In the genomic region with DNA sequence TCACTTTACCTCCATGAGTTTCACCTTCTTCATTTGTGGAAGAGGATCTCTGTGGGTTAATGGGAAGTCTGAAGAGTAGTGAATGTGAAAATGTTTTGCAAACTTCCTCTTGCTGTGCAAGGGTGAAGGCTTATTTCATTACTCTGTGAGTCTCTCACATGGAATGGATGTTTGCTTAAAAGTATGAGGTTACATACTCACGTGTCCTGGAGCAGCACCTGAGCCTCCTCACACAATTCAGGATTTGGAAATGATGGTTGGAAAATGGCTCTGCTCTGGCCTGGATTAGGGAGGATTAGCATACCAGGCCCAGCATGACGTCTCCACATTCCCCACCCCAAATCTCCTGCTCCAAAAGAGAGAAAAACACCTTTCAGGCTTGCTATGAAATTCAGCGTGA, we compare ENCODE assay signal across 17 cellular contexts. TPM values are rescaled to one million over a fixed set of nuclear protein-coding genes. Genes with fewer than 3 reads are reported as not detected.
DNase-seq lines count a peak whose midpoint lies in the region; ATAC-seq and TF ChIP-seq lines count a peak whose summit lies in the region.
"Had no signal": no experiment of that assay in that cellular context is flagged by ENCODE, and none has a peak within 500 bp of the region (broad histone marks: within the 10 kb centered on the region; RNA-seq: fewer than 3 reads in every experiment).

No MANE protein-coding gene starts in this region.

- H3K27me3 Mint-ChIP-seq in activated CD4-positive, alpha-beta T cell treated with anti-CD3 and anti-CD28 coated beads for 36 hours: no peaks in the 10 kb centered on the region
- H3K27me3 Mint-ChIP-seq in WTC11 (ENCODE audit: low read depth): peaks cover 7% of the 10 kb centered on the region; the same call in 1 of the 2 replicates
- H3K27me3 Mint-ChIP-seq in naive thymus-derived CD4-positive, alpha-beta T cell: no peaks in the 10 kb centered on the region
- H3K27me3 Mint-ChIP-seq: activated CD4-positive, alpha-beta T cell treated with anti-CD3 and anti-CD28 coated beads, Interleukin-2, amount 10 ng/mL, durations not matched to agents 7 days and 5 days had no signal

- H3K9me3 ChIP-seq in Loucy (ENCODE audit: insufficient read depth, low read depth, low read length) (no peaks in the 10 kb centered on the region), neutrophil (no peaks in the 10 kb centered on the region), right cardiac atrium (ENCODE audit: control insufficient read depth, low read length) (no peaks in the 10 kb centered on the region)
- H3K9me3 ChIP-seq in naive thymus-derived CD4-positive, alpha-beta T cell (ENCODE audit: control insufficient read depth in 2 of 3, low read length in 3 of 3): no peaks in the 10 kb centered on the region
- H3K9me3 ChIP-seq: colonic mucosa, sigmoid colon, tibial nerve had no signal

- H3K9ac ChIP-seq in Loucy (ENCODE audit: low read depth, low read length, poor library complexity, severe bottlenecking): peak overlapping the region; percentile 8

- peak overlapping the region; percentile 22 for H3K27ac Mint-ChIP-seq in activated CD4-positive, alpha-beta T cell treated with anti-CD3 and anti-CD28 coated beads for 36 hours
- no peak overlapping the region for H3K27ac Mint-ChIP-seq in WTC11
- H3K27ac Mint-ChIP-seq in naive thymus-derived CD4-positive, alpha-beta T cell: peak overlapping the region in 1 of 9 donors; percentile 75
- H3K27ac Mint-ChIP-seq: activated CD4-positive, alpha-beta T cell treated with anti-CD3 and anti-CD28 coated beads, Interleukin-2, amount 10 ng/mL, durations not matched to agents 7 days and 5 days; memory B cell had no signal

- no peaks in the 10 kb centered on the region for H3F3A ChIP-seq in Loucy (ENCODE audit: low read depth)

- H3K4me3 Mint-ChIP-seq in activated CD4-positive, alpha-beta T cell treated with anti-CD3 and anti-CD28 coated beads for 36 hours: no peak overlapping the region
- H3K4me3 Mint-ChIP-seq in WTC11: no peak overlapping the region
- H3K4me3 Mint-ChIP-seq in naive thymus-derived CD4-positive, alpha-beta T cell: peak overlapping the region in 1 of 10 donors; percentile 56
- H3K4me3 Mint-ChIP-seq: activated CD4-positive, alpha-beta T cell treated with anti-CD3 and anti-CD28 coated beads, Interleukin-2, amount 10 ng/mL, durations not matched to agents 7 days and 5 days; memory B cell had no signal

- CTCF ChIA-PET in activated CD4-positive, alpha-beta T cell treated with anti-CD3 and anti-CD28 coated beads for 36 hours (lab: Charles Lee): interaction anchor here (0.6 to 5.8 kb wide), 20 partner anchors 9 to 1549 kb away, joined by 3 to 33 read pairs (median 3); no protein-coding TSS in a partner anchor
- CTCF ChIA-PET in WTC11 (lab: Charles Lee): interaction anchor here (1.0 to 6.6 kb wide), 10 partner anchors 10 to 174 kb away, joined by 3 to 65 read pairs (median 5); no protein-coding TSS in a partner anchor
- CTCF ChIA-PET in naive thymus-derived CD4-positive, alpha-beta T cell (lab: Charles Lee): interaction anchor here (1.1 to 3.1 kb wide), 2 partner anchors 28 to 44 kb away, joined by 5 to 21 read pairs; no protein-coding TSS in a partner anchor

- no peaks in the 10 kb centered on the region for H3K9me2 ChIP-seq in Loucy (replicated peaks; ENCODE audit: low read depth, low read length)

- POLR2A ChIA-PET in activated CD4-positive, alpha-beta T cell treated with anti-CD3 and anti-CD28 coated beads for 36 hours (lab: Charles Lee): interaction anchor here (1.1 kb wide), 1 partner anchor 42 kb away, joined by 4 read pairs; no protein-coding TSS in a partner anchor
- POLR2A ChIA-PET in WTC11 (lab: Charles Lee): no interaction called here
- POLR2A ChIA-PET in naive thymus-derived CD4-positive, alpha-beta T cell (lab: Charles Lee): interaction anchor here (0.8 to 1.2 kb wide), 4 partner anchors 8 to 22 kb away, joined by 3 to 7 read pairs (median 3); no protein-coding TSS in a partner anchor

- peaks cover 16% of the 10 kb centered on the region for H4K20me1 ChIP-seq in Loucy (ENCODE audit: insufficient read depth, low read length, poor library complexity, severe bottlenecking)

- H3K4me3 ChIP-seq in Loucy (ENCODE audit: low read length, poor library complexity, severe bottlenecking) (peak overlapping the region; percentile 29), neutrophil (ENCODE audit: low read depth in 1 of 2, low read length in 1 of 2) (peak overlapping the region; percentile 2 to 10), right cardiac atrium (ENCODE audit: low read length) (no peak overlapping the region)
- H3K4me3 ChIP-seq in naive thymus-derived CD4-positive, alpha-beta T cell (ENCODE audit: low read length): no peak overlapping the region
- H3K4me3 ChIP-seq: colonic mucosa, sigmoid colon, tibial nerve had no signal

- peaks cover 63% of the 10 kb centered on the region for H3K4me1 Mint-ChIP-seq in activated CD4-positive, alpha-beta T cell treated with anti-CD3 and anti-CD28 coated beads for 36 hours
- H3K4me1 Mint-ChIP-seq in WTC11: peaks cover 62% of the 10 kb centered on the region
- peaks cover 9 to 81% (median 28%) of the 10 kb centered on the region in 7 donors for H3K4me1 Mint-ChIP-seq in naive thymus-derived CD4-positive, alpha-beta T cell

- 77% methylated on average over 3 of the region's 3 CpGs for WGBS in right cardiac atrium

- intact Hi-C loops in activated CD4-positive, alpha-beta T cell treated with anti-CD3 and anti-CD28 coated beads for 36 hours (cut with DNase I, micrococcal nuclease): loop anchor here (1.0 to 5.0 kb wide), 2 partner anchors 78 to 134 kb away; no protein-coding TSS in a partner anchor
- intact Hi-C loops in right cardiac atrium (cut with DNase I): no loop called here
- intact Hi-C loops in cardiac septum (cut with DNase I): no loop called here
- intact Hi-C loops in naive thymus-derived CD4-positive, alpha-beta T cell (cut with micrococcal nuclease): loop anchor here (1.0 to 10.0 kb wide), 5 partner anchors 28 to 370 kb away; a partner anchor contains a TSS

- H3K27me3 ChIP-seq in Loucy (ENCODE audit: insufficient read depth, low read length, poor library complexity, severe bottlenecking): no peaks in the 10 kb centered on the region
- H3K27me3 ChIP-seq in neutrophil: no peaks in the 10 kb centered on the region
- H3K27me3 ChIP-seq in right cardiac atrium (ENCODE audit: control insufficient read depth, insufficient read depth): no peaks in the 10 kb centered on the region
- no peaks in the 10 kb centered on the region for H3K27me3 ChIP-seq in naive thymus-derived CD4-positive, alpha-beta T cell (ENCODE audit: control insufficient read depth in 2 of 2, insufficient read depth in 2 of 2, low read length in 2 of 2)
- H3K27me3 ChIP-seq: colonic mucosa had no signal

- H3K9me3 Mint-ChIP-seq in activated CD4-positive, alpha-beta T cell treated with anti-CD3 and anti-CD28 coated beads for 36 hours (ENCODE audit: low read depth): no peaks in the 10 kb centered on the region
- peaks cover 7% of the 10 kb centered on the region; the same call in 1 of the 2 replicates for H3K9me3 Mint-ChIP-seq in WTC11
- H3K9me3 Mint-ChIP-seq in naive thymus-derived CD4-positive, alpha-beta T cell: peaks cover 0 to 4% (median 0%) of the 10 kb centered on the region in 11 donors

- H3K4me2 ChIP-seq in Loucy (ENCODE audit: low read depth, low read length, poor library complexity, severe bottlenecking): peak overlapping the region; percentile 98

- no peak overlapping the region for H2AFZ ChIP-seq in Loucy (ENCODE audit: low read length)

- H3K4me1 ChIP-seq in Loucy (ENCODE audit: insufficient read depth, low read length, poor library complexity, severe bottlenecking) (peaks cover 58% of the 10 kb centered on the region), neutrophil (ENCODE audit: control insufficient read depth in 1 of 2, insufficient read depth in 1 of 2, low read depth in 1 of 2, low read length in 1 of 2) (peaks cover 52 to 69% of the 10 kb centered on the region in 2 experiments), right cardiac atrium (ENCODE audit: control insufficient read depth, insufficient read depth, low read length) (no peaks in the 10 kb centered on the region)
- peaks cover 0 to 7% of the 10 kb centered on the region in 2 donors for H3K4me1 ChIP-seq in naive thymus-derived CD4-positive, alpha-beta T cell (ENCODE audit: control insufficient read depth in 2 of 2, insufficient read depth in 2 of 2, low read length in 2 of 2)
- H3K4me1 ChIP-seq: colonic mucosa had no signal

- H3K36me3 Mint-ChIP-seq in activated CD4-positive, alpha-beta T cell treated with anti-CD3 and anti-CD28 coated beads for 36 hours (ENCODE audit: low read depth): peaks cover 37% of the 10 kb centered on the region
- peaks cover 16% of the 10 kb centered on the region for H3K36me3 Mint-ChIP-seq in WTC11
- peaks cover 0 to 60% (median 6%) of the 10 kb centered on the region in 5 donors for H3K36me3 Mint-ChIP-seq in naive thymus-derived CD4-positive, alpha-beta T cell
- H3K36me3 Mint-ChIP-seq: memory B cell had no signal

- DNase-seq in activated CD4-positive, alpha-beta T cell treated with anti-CD3 and anti-CD28 coated beads for 36 hours: no peak
- DNase-seq in activated CD4-positive, alpha-beta T cell treated with anti-CD3 and anti-CD28 coated beads for 1 hour: no peak
- DNase-seq in WTC11 (ENCODE audit: low spot score) (peak; percentile 23), right cardiac atrium (no peak), cardiac septum (ENCODE audit: low spot score) (no peak)
- no peak for DNase-seq in naive thymus-derived CD4-positive, alpha-beta T cell
- DNase-seq: amygdala; colonic mucosa; NCI-H1105; sigmoid colon; stimulated activated CD4-positive, alpha-beta T cell treated with anti-CD3 and anti-CD28 coated beads, Interleukin-2, amount 100 ng/mL, for 48 hours had no signal

- no peak for ATAC-seq in activated CD4-positive, alpha-beta T cell treated with anti-CD3 and anti-CD28 coated beads for 36 hours
- ATAC-seq in WTC11 (no peak), right cardiac atrium (no peak)
- no peak for ATAC-seq in naive thymus-derived CD4-positive, alpha-beta T cell

- peak overlapping the region; percentile 82 for H3K27ac ChIP-seq in neutrophil
- no peak overlapping the region for H3K27ac ChIP-seq in right cardiac atrium (ENCODE audit: low read length)
- no peak overlapping the region for H3K27ac ChIP-seq in naive thymus-derived CD4-positive, alpha-beta T cell (ENCODE audit: low read depth, low read length)
- H3K27ac ChIP-seq: colonic mucosa, epithelial cell of prostate, sigmoid colon, tibial nerve had no signal

- TF ChIP-seq CTCF in Loucy (conservative IDR thresholded peaks at IDR 0.05; ENCODE audit: low read length) (no peak), WTC11 (IDR thresholded peaks at IDR 0.05) (no peak), neutrophil (IDR thresholded peaks at IDR 0.05) (no peak)

- no peaks in the 10 kb centered on the region for H3K36me3 ChIP-seq in Loucy (ENCODE audit: insufficient read depth, low read length)
- H3K36me3 ChIP-seq in neutrophil: no peaks in the 10 kb centered on the region
- H3K36me3 ChIP-seq in naive thymus-derived CD4-positive, alpha-beta T cell (ENCODE audit: control insufficient read depth in 2 of 3, insufficient read depth in 3 of 3, low read length in 3 of 3): no peaks in the 10 kb centered on the region
- H3K36me3 ChIP-seq: colonic mucosa, sigmoid colon, tibial nerve had no signal

- peaks cover 87% of the 10 kb centered on the region for H3K79me2 ChIP-seq in Loucy (ENCODE audit: insufficient read depth, low read length)

RNA-seq across cellular contexts. Expression of a gene that starts 4.8 kb away (rescaled TPM):
- 10 to 100 TPM; 38.6 to 45.7 TPM for total RNA-seq in activated CD4-positive, alpha-beta T cell treated with anti-CD3 and anti-CD28 coated beads for 36 hours
- total RNA-seq in WTC11 (2021): 22.1 to 31.5 TPM (median 23.3 TPM) in 3 replicates
- 1 to 10 TPM; 2.4 to 4.1 (median 3.2) TPM for total RNA-seq in right cardiac atrium
- polyA plus RNA-seq in right cardiac atrium: 2.0 TPM
- total RNA-seq in cardiac septum: 15.3 TPM
- 10 to 100 TPM in 4 of 5 experiments, 1 to 10 TPM in 1; 9.7 to 88.9 (median 14.0) TPM for total RNA-seq in naive thymus-derived CD4-positive, alpha-beta T cell
- 1 to 10 TPM; 1.7 to 2.3 TPM for polyA plus RNA-seq in naive thymus-derived CD4-positive, alpha-beta T cell

Comparison
In these comparisons a context has a peak if more than half of its experiments do, and no peak if none do; other contexts are left out.
1. H3K4me3 ChIP-seq: peak in Loucy (single experiment) and neutrophil (2 of 2); none in right cardiac atrium (single experiment) and naive thymus-derived CD4-positive, alpha-beta T cell (single experiment).
2. intact Hi-C loops: an anchor here in activated CD4-positive, alpha-beta T cell treated with anti-CD3 and anti-CD28 coated beads for 36 hours (1.0 to 5.0 kb wide) and naive thymus-derived CD4-positive, alpha-beta T cell (1.0 to 10.0 kb wide); none called in right cardiac atrium and cardiac septum.